Comparison of ENCODE assay signal across 9 cellular contexts in genomic region chr18:1585881-1586488, GRCh38.
DNase-seq lines count a peak whose midpoint lies in the region; ATAC-seq and TF ChIP-seq lines count a peak whose summit lies in the region.
"Had no signal": no experiment of that assay in that cellular context is flagged by ENCODE, and none has a peak within 500 bp of the region (broad histone marks: within the 10 kb centered on the region; RNA-seq: fewer than 3 reads in every experiment).

No MANE protein-coding gene starts in this region.

- H3K9me3 ChIP-seq in smooth muscle cell (replicated peaks; ENCODE audit: low read depth) (no peaks in the 10 kb centered on the region), aorta (ENCODE audit: control insufficient read depth, low read length) (no peaks in the 10 kb centered on the region)

- no peak overlapping the region for H3K9ac ChIP-seq in smooth muscle cell (ENCODE audit: low read depth)

- 10% methylated on average over 7 of the region's 7 CpGs for WGBS in smooth muscle cell (ENCODE audit: low lambda C conversion rate)
- 2 to 3% methylated on average over 7 of the region's 7 CpGs for WGBS in aorta, 2 donors

- intact Hi-C loops in aorta (cut with DNase I), result loop anchor here (5.0 to 10.0 kb wide), 2 partner anchors 959 to 961 kb away; no protein-coding TSS in a partner anchor

- no peaks in the 10 kb centered on the region for H3K79me2 ChIP-seq in smooth muscle cell (ENCODE audit: low read depth)

- peak; percentile 60 for TF ChIP-seq CTCF in smooth muscle cell (IDR thresholded peaks at IDR 0.05; ENCODE audit: borderline replicate concordance, insufficient read depth, poor library complexity, severe bottlenecking)

- ATAC-seq in GM19452 (IDR thresholded peaks at IDR 0.05; ENCODE audit: unreplicated experiment) (peak; percentile 53), aorta (ENCODE audit: low FRiP score) (no peak)

- peak overlapping the region; percentile 72 for H3K4me2 ChIP-seq in smooth muscle cell

- H3K4me1 ChIP-seq in smooth muscle cell (ENCODE audit: low read depth), result no peaks in the 10 kb centered on the region
- no peaks in the 10 kb centered on the region for H3K4me1 ChIP-seq in aorta (ENCODE audit: control insufficient read depth in 1 of 2, insufficient read depth in 2 of 2, low read length in 2 of 2)

- H3K27ac ChIP-seq in smooth muscle cell (ENCODE audit: low read depth) (no peak overlapping the region), aorta (ENCODE audit: low read depth in 1 of 2, low read length in 2 of 2) (no peak overlapping the region)

- DNase-seq in COR-L47 (lab: John Stamatoyannopoulos, UW), result peak; percentile 45
- DNase-seq in LoVo (ENCODE audit: low spot score), result peak; percentile 51
- peak; percentile 44 for DNase-seq in SKM-1 treated with dmso at 0.1 percent for 144 hours (lab: John Stamatoyannopoulos, UW; ENCODE audit: unreplicated experiment)
- peak; percentile 3 for DNase-seq in germinal center (ENCODE audit: low spot score)
- no peak for DNase-seq in smooth muscle cell (lab: John Stamatoyannopoulos, UW; ENCODE audit: unreplicated experiment)
- DNase-seq in aorta, result no peak
- DNase-seq in GM19238 (ENCODE audit: insufficient read length, low spot score), result no peak
- DNase-seq: left cardiac atrium had no signal

- H3K36me3 ChIP-seq in smooth muscle cell (ENCODE audit: low read depth) (no peaks in the 10 kb centered on the region), aorta (ENCODE audit: control insufficient read depth in 1 of 2, insufficient read depth in 2 of 2, low read length in 1 of 2) (no peaks in the 10 kb centered on the region)

- H2AFZ ChIP-seq in smooth muscle cell (ENCODE audit: low read depth), result peak overlapping the region; percentile 49

- H3F3A ChIP-seq in smooth muscle cell (ENCODE audit: low read depth), result no peaks in the 10 kb centered on the region

- H4K20me1 ChIP-seq in smooth muscle cell (ENCODE audit: low read depth), result no peaks in the 10 kb centered on the region

- H3K4me3 ChIP-seq in smooth muscle cell (no peak overlapping the region), aorta (ENCODE audit: low read length in 2 of 2) (no peak overlapping the region)

- H3K27me3 ChIP-seq in smooth muscle cell (ENCODE audit: low read depth) (peaks cover 26% of the 10 kb centered on the region), aorta (ENCODE audit: control insufficient read depth in 1 of 2, insufficient read depth in 2 of 2, low read length in 1 of 2) (no peaks in the 10 kb centered on the region)

Comparison
In these comparisons a context has a peak if more than half of its experiments do, and no peak if none do; other contexts are left out.
1. DNase-seq: peak in COR-L47 (single experiment), LoVo (single experiment), SKM-1 treated with dmso at 0.1 percent for 144 hours (single experiment) and germinal center (single experiment); none in smooth muscle cell (single experiment), aorta (0 of 2) and GM19238 (single experiment).